ENCODE assay signal across 1 cellular context in genomic region chr1:226827968-226828513, GRCh38.
A peak's percentile ranks its signal among the peaks of the same experiment; 100 is the strongest.
TF ChIP-seq lines count a peak whose summit lies in the region.

No MANE protein-coding gene starts in this region.

TF ChIP-seq in K562, 482 proteins besides CTCF, POLR2A, EP300 and RAD21 (continued from another document):
- TF ChIP-seq ZBTB40 (IDR thresholded peaks at IDR 0.05) (peak; percentile 27; the same call in 1 of the 2 replicates), ZBTB40 (CRISPR knock-in tag; IDR thresholded peaks at IDR 0.05) (no peak), PREB (CRISPR knock-in tag; IDR thresholded peaks at IDR 0.05) (no peak), JUN (IDR thresholded peaks at IDR 0.05; ENCODE audit: borderline replicate concordance, low read depth, low read length) (no peak), JUN (CRISPR knock-in tag; IDR thresholded peaks at IDR 0.05; ENCODE audit: borderline replicate concordance) (no peak), RB1 (IDR thresholded peaks at IDR 0.05; ENCODE audit: low read depth) (peak; percentile 90), CBX3 (IDR thresholded peaks at IDR 0.05; ENCODE audit: borderline replicate concordance in 1 of 2, low read length in 2 of 2) (0 out of 3 replicates have a peak, but pooled peaks of 1 of the 2 experiments have one; percentile 66), ETS1 (conservative IDR thresholded peaks at IDR 0.05; ENCODE audit: control insufficient read depth, low read depth, low read length) (peak; percentile 65; the same call in 1 of the 2 replicates), ZNF668 (CRISPR knock-in tag; IDR thresholded peaks at IDR 0.05) (0 out of 2 replicates have a peak, but pooled peaks have one; percentile 2), ELF1 (tag; IDR thresholded peaks at IDR 0.05) (peak; percentile 88), YY1 (IDR thresholded peaks at IDR 0.05; ENCODE audit: borderline replicate concordance in 1 of 3, control insufficient read depth in 1 of 3, extremely low read depth in 1 of 3, insufficient read depth in 3 of 3, insufficient read length in 1 of 3, insufficient replicate concordance in 2 of 3, low read depth in 1 of 3, low read length in 2 of 3) (peak in 2 of 3 experiments; percentile 43 to 52), KLF16 (IDR thresholded peaks at IDR 0.05) (0 out of 2 replicates have a peak, but pooled peaks have one; percentile 38), SNRNP70 (optimal IDR thresholded peaks at IDR 0.05; ENCODE audit: low read depth, low read length) (no peak), ETV5 (CRISPR knock-in tag; IDR thresholded peaks at IDR 0.05; ENCODE audit: low read depth) (peak; percentile 84), ZNF146 (CRISPR knock-in tag; IDR thresholded peaks at IDR 0.05; ENCODE audit: unreplicated experiment) (no peak), TBP (optimal IDR thresholded peaks at IDR 0.05; ENCODE audit: low read depth, low read length) (peak; percentile 16), SMAD4 (CRISPR knock-in tag; conservative IDR thresholded peaks at IDR 0.05) (peak; percentile 74), PHF21A (IDR thresholded peaks at IDR 0.05; ENCODE audit: borderline replicate concordance, low read depth) (no peak), PHF20 (IDR thresholded peaks at IDR 0.05; ENCODE audit: partially characterized antibody) (peak; percentile 78), CREB3L1 (IDR thresholded peaks at IDR 0.05; ENCODE audit: borderline replicate concordance, low read depth) (peak; percentile 40; the same call in 1 of the 2 replicates), ZFP1 (CRISPR knock-in tag; IDR thresholded peaks at IDR 0.05) (no peak), FOSL1 (tag; conservative IDR thresholded peaks at IDR 0.05) (0 out of 2 replicates have a peak, but pooled peaks have one; percentile 11), SRF (CRISPR knock-in tag; IDR thresholded peaks at IDR 0.05) (peak in 1 of 2 experiments; percentile 48; a peak in 1 of 4 replicates), NFATC3 (IDR thresholded peaks at IDR 0.05) (no peak), L3MBTL2 (IDR thresholded peaks at IDR 0.05) (peak; percentile 55), JUND (IDR thresholded peaks at IDR 0.05; ENCODE audit: borderline replicate concordance, low read depth, low read length) (peak; percentile 28; the same call in 1 of the 2 replicates), JUND (tag; IDR thresholded peaks at IDR 0.05; ENCODE audit: borderline replicate concordance, low read depth, low read length) (no peak; the same call in 2 of the 3 replicates), MCM7 (IDR thresholded peaks at IDR 0.05) (no peak), ZNF384 (IDR thresholded peaks at IDR 0.05; ENCODE audit: low read depth, low read length) (peak; percentile 26; the same call in 1 of the 2 replicates), HMBOX1 (IDR thresholded peaks at IDR 0.05) (no peak), ZNF24 (IDR thresholded peaks at IDR 0.05) (no peak), MYNN (IDR thresholded peaks at IDR 0.05) (0 out of 2 replicates have a peak, but pooled peaks have one; percentile 53), MYNN (CRISPR knock-in tag; IDR thresholded peaks at IDR 0.05) (no peak), GABPB1 (CRISPR knock-in tag; IDR thresholded peaks at IDR 0.05) (peak; percentile 68)
